ENCODE assay signal across 11 cellular contexts in the genomic region with DNA sequence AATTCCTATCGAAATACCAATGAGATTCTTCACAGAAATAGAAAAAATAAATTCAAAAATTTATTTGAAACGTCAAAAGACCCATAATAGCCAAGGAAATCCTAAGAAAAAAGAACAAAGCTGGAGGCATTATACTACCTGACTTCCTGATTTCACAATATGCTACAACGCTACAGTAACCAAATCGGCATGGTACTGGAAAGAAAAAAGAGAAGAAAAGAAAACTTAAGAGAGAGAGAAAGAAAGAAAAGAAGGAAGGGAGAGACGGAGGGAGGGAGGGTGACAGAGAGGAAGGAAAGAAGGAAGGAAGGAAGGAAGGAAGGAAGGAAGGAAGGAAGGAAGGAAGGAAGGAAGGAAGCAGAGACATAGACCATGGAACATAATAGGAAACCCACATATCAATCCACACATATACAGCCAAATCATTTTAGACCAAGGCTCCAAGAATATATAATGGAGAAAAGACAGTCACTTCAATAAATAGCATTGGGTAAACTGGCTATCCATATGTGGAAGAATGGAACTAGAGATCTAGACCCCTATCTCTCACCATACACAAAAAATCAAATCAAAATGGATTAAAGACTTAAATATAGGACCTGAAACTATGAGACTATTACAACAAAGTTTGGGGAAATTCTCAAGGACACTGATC.
"Had no signal": no experiment of that assay in that cellular context is flagged by ENCODE, and none has a peak within 500 bp of the region (broad histone marks: within the 10 kb centered on the region; RNA-seq: fewer than 3 reads in every experiment).

No MANE protein-coding gene starts in this region.

- H3K4me1 ChIP-seq: HAP-1 had no signal

- H3K9me3 ChIP-seq: HAP-1 had no signal

- H3K4me3 ChIP-seq: GM23248, GM23338, HAP-1 had no signal

- ATAC-seq: GM23338, HCT116 had no signal

- FAIRE-seq: H1, H54 had no signal

- DNase-seq: GM23248, GOT3, H7, H9, HCEC 1CT, HFFc6 had no signal

- H3K36me3 ChIP-seq: HAP-1 had no signal

- H3K27ac ChIP-seq: GM23248 had no signal

- H3K9ac ChIP-seq: GM23248 had no signal
